ENCODE assay signal across 8 cellular contexts in genomic region chr1:151908228-151908691, GRCh38. TPM values are rescaled to one million over a fixed set of nuclear protein-coding genes. Genes with fewer than 3 reads are reported as not detected.
A peak's percentile ranks its signal among the peaks of the same experiment; 100 is the strongest.
DNase-seq lines count a peak whose midpoint lies in the region; ATAC-seq, FAIRE-seq and TF ChIP-seq lines count a peak whose summit lies in the region.

No MANE protein-coding gene starts in this region.

- no peaks in the 10 kb centered on the region for H3K27me3 ChIP-seq in K562 (ENCODE audit: control insufficient read depth in 2 of 2, insufficient read depth in 2 of 2, low read length in 2 of 2)

- POLR2A ChIA-PET in K562 (lab: Yijun Ruan, JAX): interaction anchor here (0.8 to 3.2 kb wide), 7 partner anchors 9 to 64 kb away, joined by 3 to 21 read pairs (median 4); no protein-coding TSS in a partner anchor

- H3K4me3 ChIP-seq in K562: peak overlapping the region; percentile 63

- peak in 1 of 2 experiments; percentile 16; a peak in 1 of 4 replicates for TF ChIP-seq RAD21 in K562 (CRISPR knock-in tag; conservative IDR thresholded peaks at IDR 0.05 in 1 of 2, IDR thresholded peaks at IDR 0.05 in 1 of 2)

- H3K9me1 ChIP-seq in K562 (ENCODE audit: control insufficient read depth, insufficient read depth, low read length): no peaks in the 10 kb centered on the region

- H3K4me1 ChIP-seq in K562 (replicated peaks in 1 of 2; ENCODE audit: control insufficient read depth in 2 of 2, insufficient read depth in 2 of 2, low read length in 2 of 2): peaks cover 13 to 32% of the 10 kb centered on the region in 2 experiments

- peak overlapping the region; percentile 90 for H3K4me3 Mint-ChIP-seq in Calu3 (ENCODE audit: low read depth, unreplicated experiment)
- peak overlapping the region; percentile 89 for H3K4me3 Mint-ChIP-seq in nephron progenitor cell

- intact Hi-C loops in Calu3 (cut with micrococcal nuclease; ENCODE audit: unreplicated experiment): no loop called here
- intact Hi-C loops in K562 (cut with micrococcal nuclease): no loop called here

- WGBS in K562 (ENCODE audit: insufficient coverage, low coverage, missing lambda C conversion rate): 70% methylated on average over 10 of the region's 10 CpGs

- no peak overlapping the region for H2AFZ ChIP-seq in K562 (ENCODE audit: low read depth, low read length)

- TF ChIP-seq EP300 in K562 (IDR thresholded peaks at IDR 0.05; ENCODE audit: low read length): no peak

- TF ChIP-seq CTCF in Calu3 (IDR thresholded peaks at IDR 0.05; ENCODE audit: unreplicated experiment) (no peak), LNCAP (IDR thresholded peaks at IDR 0.05) (peak; percentile 66), K562 (IDR thresholded peaks at IDR 0.05 in 2 of 3, conservative IDR thresholded peaks at IDR 0.05 in 1 of 3; ENCODE audit: insufficient read depth in 2 of 3, low read depth in 1 of 3, low read length in 3 of 3) (peak; percentile 5 to 51 (median 27); a peak in 2 of 6 replicates), nephron progenitor cell (IDR thresholded peaks at IDR 0.05) (no peak)

- in situ Hi-C loops in K562 (cut with MboI): no loop called here

- peaks cover 24% of the 10 kb centered on the region for H3K4me1 Mint-ChIP-seq in Calu3 (ENCODE audit: low read depth, unreplicated experiment)
- peaks cover 16% of the 10 kb centered on the region for H3K4me1 Mint-ChIP-seq in nephron progenitor cell

- DNase-seq in Calu3 (no peak), K562 (ENCODE audit: extremely low read depth in 1 of 4, low spot score in 3 of 4) (peak in 1 of 4 experiments; percentile 48), nephron progenitor cell (peak; percentile 21), ureter (ENCODE audit: low spot score) (no peak), NCI-H2081 (lab: John Stamatoyannopoulos, UW) (no peak), dedifferentiated amniotic fluid mesenchymal stem cell (ENCODE audit: extremely low spot score) (no peak), DMS53 treated with DMSO at 0.1 percent for 48 hours (lab: John Stamatoyannopoulos, UW; ENCODE audit: unreplicated experiment) (no peak)

- H3K79me2 ChIP-seq in K562 (ENCODE audit: control insufficient read depth, insufficient read depth, low read length): peaks cover 41% of the 10 kb centered on the region

- peak overlapping the region; percentile 96 for H3K27ac ChIP-seq in K562 (ENCODE audit: extremely low read depth, low read depth, low read length)

- H3K36me3 Mint-ChIP-seq in Calu3 (ENCODE audit: insufficient read depth, unreplicated experiment): peaks cover 30% of the 10 kb centered on the region
- peaks cover 54% of the 10 kb centered on the region for H3K36me3 Mint-ChIP-seq in nephron progenitor cell (ENCODE audit: low read depth)

- 0 out of 2 replicates have a peak, but pooled peaks have one; percentile 7 for TF ChIP-seq POLR2A in K562 (conservative IDR thresholded peaks at IDR 0.05)

- peak overlapping the region in 1 of 2 experiments; percentile 92; a peak in 2 of 4 replicates for H3K9ac ChIP-seq in K562 (ENCODE audit: insufficient read depth in 1 of 2, low read depth in 2 of 2, low read length in 2 of 2)

- CTCF ChIA-PET in Calu3 (lab: Charles Lee): interaction anchor here (0.5 to 1.8 kb wide), 7 partner anchors 10 to 141 kb away, joined by 3 to 11 read pairs (median 8); no protein-coding TSS in a partner anchor
- CTCF ChIA-PET in K562 (lab: Yijun Ruan, JAX; ENCODE audit: low intra/inter-chr PET ratio): no interaction called here

- H3K4me2 ChIP-seq in K562 (ENCODE audit: insufficient read depth, low read length): peak overlapping the region; percentile 87

- ATAC-seq in K562: no peak

- no peak for FAIRE-seq in K562 (lab: Jason Lieb, UNC)

- H3K27ac Mint-ChIP-seq in Calu3 (ENCODE audit: unreplicated experiment): peak overlapping the region; percentile 92
- no peak overlapping the region for H3K27ac Mint-ChIP-seq in nephron progenitor cell

- H3K36me3 ChIP-seq in K562 (ENCODE audit: control insufficient read depth, insufficient read depth, low read length): peaks cover 26% of the 10 kb centered on the region

- BruUV-seq in Calu3 (replicated peaks; lab: Mats Ljungman, UMichigan) (TSS peak; percentile 75), K562 (replicated peaks; lab: Mats Ljungman, UMichigan) (TSS peak; percentile 70)

- no peaks in the 10 kb centered on the region for H4K20me1 ChIP-seq in K562 (replicated peaks; ENCODE audit: control insufficient read depth, insufficient read depth, low read length)

- peaks cover 3% of the 10 kb centered on the region for H3K9me3 Mint-ChIP-seq in Calu3 (ENCODE audit: low read depth, unreplicated experiment)
- peaks cover 64% of the 10 kb centered on the region for H3K9me3 Mint-ChIP-seq in nephron progenitor cell

- H3K27me3 Mint-ChIP-seq in Calu3 (ENCODE audit: unreplicated experiment): no peaks in the 10 kb centered on the region
- peaks cover 10% of the 10 kb centered on the region for H3K27me3 Mint-ChIP-seq in nephron progenitor cell (ENCODE audit: low read depth, poor library complexity)

- H3K9me3 ChIP-seq in K562 (replicated peaks; ENCODE audit: control insufficient read depth, insufficient read depth, low read depth, low read length): peaks cover 15% of the 10 kb centered on the region

TF ChIP-seq in K562, 482 proteins besides CTCF, POLR2A, EP300 and RAD21 (continues in another document):
- TF ChIP-seq SAFB (IDR thresholded peaks at IDR 0.05; ENCODE audit: borderline replicate concordance, low read depth, low read length) (no peak), YY1 (IDR thresholded peaks at IDR 0.05; ENCODE audit: borderline replicate concordance in 1 of 3, control insufficient read depth in 1 of 3, extremely low read depth in 1 of 3, insufficient read depth in 3 of 3, insufficient read length in 1 of 3, insufficient replicate concordance in 2 of 3, low read depth in 1 of 3, low read length in 2 of 3) (peak in 1 of 3 experiments; percentile 75), FOXM1 (IDR thresholded peaks at IDR 0.05; ENCODE audit: low read depth) (peak; percentile 21; the same call in 1 of the 2 replicates), FOXM1 (CRISPR knock-in tag; IDR thresholded peaks at IDR 0.05; ENCODE audit: low read depth) (no peak), KHSRP (IDR thresholded peaks at IDR 0.05) (no peak), GABPB2 (CRISPR knock-in tag; conservative IDR thresholded peaks at IDR 0.05) (no peak), MLLT1 (IDR thresholded peaks at IDR 0.05) (peak in 1 of 2 experiments; percentile 32; a peak in 1 of 4 replicates)

RNA-seq across cellular contexts. Expression of gene THEM4, which starts 1.1 kb away (rescaled TPM):
- total RNA-seq in Calu3 (2022) (17.2 and 18.6 TPM in 2 replicates), K562 (2014; rRNA removed) (24.5 and 25.2 TPM in 2 replicates), K562 (2014; rRNA removed; fragmentation: Illumina TruSeq; extraction: Trizol) (35.3 and 41.1 TPM in 2 replicates), K562 (2015; rRNA removed; fragmentation: Illumina TruSeq; extraction: Trizol) (39.3 and 39.7 TPM in 2 replicates), K562 (2021) (25.5 and 27.4 TPM in 2 replicates), ureter (28.2 TPM)
- total RNA-seq in K562 (2011; cell fraction: chromatin; rRNA removed; ENCODE audit: low replicate concordance): 53.2 and 120 TPM in 2 replicates
- 23.0 and 26.2 TPM in 2 replicates for total RNA-seq in K562 (2011; cell fraction: nucleolus; rRNA removed)
- total RNA-seq in K562 (2011; cell fraction: nucleoplasm; rRNA removed): 66.9 and 102 TPM in 2 replicates
- polyA plus RNA-seq in K562 (2011; rRNA removed) (51.3 and 71.9 TPM in 2 replicates), K562 (2014; fragmentation: Illumina TruSeq; extraction: Trizol) (45.7 and 48.3 TPM in 2 replicates), K562 (2014; fragmentation: Nextera tagmentation; extraction: Ambion mirVana) (10 to 100 TPM in 1 of 2 experiments, 1 to 10 TPM in 1; 8.6 to 12.5 TPM), K562 (2014; rRNA removed) (46.1 and 48.7 TPM in 2 replicates)
- 24.2 and 40.1 TPM in 2 replicates for polyA plus RNA-seq in K562 (2011; cell fraction: cytosol; rRNA removed)
- polyA plus RNA-seq in K562 (2011; cell fraction: nucleus; rRNA removed): 43.7 and 48.1 TPM in 2 replicates
- polyA plus RNA-seq in K562 (2012): 30.8 and 33.7 TPM in 2 replicates
- 45.0 and 48.8 TPM in 2 replicates for polyA minus RNA-seq in K562 (2011; rRNA and poly(A)+ RNA removed)
- 16.4 and 20.0 TPM in 2 replicates for polyA minus RNA-seq in K562 (2011; cell fraction: cytosol; rRNA and poly(A)+ RNA removed)
- 20.3 and 21.3 TPM in 2 replicates for polyA minus RNA-seq in K562 (2011; cell fraction: nucleus; rRNA and poly(A)+ RNA removed)

RNA-seq across cellular contexts. Expression of gene THEM5, which starts 54.7 kb away (rescaled TPM):
- total RNA-seq in Calu3 (2022) (not detected in 2 replicates), K562 (2014; rRNA removed) (not detected in 2 replicates), K562 (2014; rRNA removed; fragmentation: Illumina TruSeq; extraction: Trizol) (not detected in 2 replicates), K562 (2015; rRNA removed; fragmentation: Illumina TruSeq; extraction: Trizol) (not detected in 2 replicates), K562 (2021) (not detected in 2 replicates), ureter (not detected)
- not detected in 2 replicates for total RNA-seq in K562 (2011; cell fraction: chromatin; rRNA removed; ENCODE audit: low replicate concordance)
- total RNA-seq in K562 (2011; cell fraction: nucleolus; rRNA removed): not detected in 2 replicates
- not detected in 2 replicates for total RNA-seq in K562 (2011; cell fraction: nucleoplasm; rRNA removed)
- polyA plus RNA-seq in K562 (2011; rRNA removed) (not detected in 2 replicates), K562 (2014; fragmentation: Illumina TruSeq; extraction: Trizol) (not detected in 2 replicates), K562 (2014; fragmentation: Nextera tagmentation; extraction: Ambion mirVana) (not detected), K562 (2014; rRNA removed) (not detected in 2 replicates)
- not detected in 2 replicates for polyA plus RNA-seq in K562 (2011; cell fraction: cytosol; rRNA removed)
- not detected in 2 replicates for polyA plus RNA-seq in K562 (2011; cell fraction: nucleus; rRNA removed)
- polyA plus RNA-seq in K562 (2012): not detected in 2 replicates
- polyA minus RNA-seq in K562 (2011; rRNA and poly(A)+ RNA removed): not detected in 2 replicates
- not detected in 2 replicates for polyA minus RNA-seq in K562 (2011; cell fraction: cytosol; rRNA and poly(A)+ RNA removed)
- polyA minus RNA-seq in K562 (2011; cell fraction: nucleus; rRNA and poly(A)+ RNA removed): not detected in 2 replicates

Comparison
In these comparisons a context has a peak if more than half of its experiments do, and no peak if none do; other contexts are left out.
1. CTCF ChIP-seq: peak in LNCAP (single experiment) and K562 (3 of 3); none in Calu3 (single experiment) and nephron progenitor cell (single experiment).